In genomic region chr6:170307080-170307545, GRCh38 we compare ENCODE assay signal across 8 cellular contexts. TPM values are rescaled to one million over a fixed set of nuclear protein-coding genes. Genes with fewer than 3 reads are reported as not detected.
DNase-seq lines count a peak whose midpoint lies in the region; ATAC-seq and TF ChIP-seq lines count a peak whose summit lies in the region.

No MANE protein-coding gene starts in this region.

- CTCF ChIA-PET in Calu3 (lab: Charles Lee): no interaction called here

- peak overlapping the region; percentile 95 for H3K4me3 Mint-ChIP-seq in Calu3 (ENCODE audit: low read depth, unreplicated experiment)

- H3K9me3 ChIP-seq in Peyer's patch: no peaks in the 10 kb centered on the region
- H3K9me3 ChIP-seq in parathyroid adenoma (ENCODE audit: control insufficient read depth, low read length): no peaks in the 10 kb centered on the region

- H3K27ac Mint-ChIP-seq in Calu3 (ENCODE audit: unreplicated experiment): peak overlapping the region; percentile 95

- peaks cover 29% of the 10 kb centered on the region for H3K36me3 Mint-ChIP-seq in Calu3 (ENCODE audit: insufficient read depth, unreplicated experiment)

- H3K27me3 ChIP-seq in Peyer's patch: no peaks in the 10 kb centered on the region
- no peaks in the 10 kb centered on the region for H3K27me3 ChIP-seq in parathyroid adenoma (ENCODE audit: control insufficient read depth, insufficient read depth, low read length)

- peaks cover 7% of the 10 kb centered on the region for H3K9me3 Mint-ChIP-seq in Calu3 (ENCODE audit: low read depth, unreplicated experiment)

- no peak for DNase-seq in Calu3
- DNase-seq in Peyer's patch: no peak
- no peak for DNase-seq in epithelial cell of prostate (ENCODE audit: low read depth, low spot score)
- DNase-seq in foreskin melanocyte: no peak
- DNase-seq in sciatic nerve (ENCODE audit: low spot score): no peak

- H3K27ac ChIP-seq in Peyer's patch (peak overlapping the region; percentile 86 to 94 (median 92)), epithelial cell of prostate (peak overlapping the region; percentile 63), parathyroid adenoma (peak overlapping the region; percentile 75)

- BruUV-seq in Calu3 (replicated peaks; lab: Mats Ljungman, UMichigan): no TSS peak

- H3K27me3 Mint-ChIP-seq in Calu3 (ENCODE audit: unreplicated experiment): peaks cover 10% of the 10 kb centered on the region

- H3K4me3 ChIP-seq in Peyer's patch (peak overlapping the region; percentile 84 to 93 (median 90)), parathyroid adenoma (ENCODE audit: low read depth, low read length) (peak overlapping the region; percentile 91)

- no peak for TF ChIP-seq CTCF in Calu3 (IDR thresholded peaks at IDR 0.05; ENCODE audit: unreplicated experiment)
- no peak for TF ChIP-seq CTCF in Peyer's patch (IDR thresholded peaks at IDR 0.05)
- TF ChIP-seq CTCF in parathyroid adenoma (IDR thresholded peaks at IDR 0.05): no peak

- H2AFZ ChIP-seq in parathyroid adenoma: peak overlapping the region; percentile 89

- H3K36me3 ChIP-seq in Peyer's patch (no peaks in the 10 kb centered on the region), parathyroid adenoma (ENCODE audit: control insufficient read depth, insufficient read depth, low read length) (no peaks in the 10 kb centered on the region)

- peaks cover 47% of the 10 kb centered on the region for H3K79me2 ChIP-seq in parathyroid adenoma

- intact Hi-C loops in Calu3 (cut with micrococcal nuclease; ENCODE audit: unreplicated experiment) (no loop called here), sciatic nerve (cut with DNase I) (no loop called here)

- TF ChIP-seq POLR2A in Peyer's patch (IDR thresholded peaks at IDR 0.05): no peak

- no peak for ATAC-seq in GM18517 (IDR thresholded peaks at IDR 0.05; ENCODE audit: unreplicated experiment)
- ATAC-seq in GM18861 (IDR thresholded peaks at IDR 0.05; ENCODE audit: unreplicated experiment): no peak
- no peak for ATAC-seq in sciatic nerve

- H3K4me1 ChIP-seq in Peyer's patch: peaks cover 5 to 46% (median 10%) of the 10 kb centered on the region in 4 donors
- H3K4me1 ChIP-seq in parathyroid adenoma: peaks cover 7% of the 10 kb centered on the region

- H3K9ac ChIP-seq in parathyroid adenoma: peak overlapping the region; percentile 93

- H3K4me1 Mint-ChIP-seq in Calu3 (ENCODE audit: low read depth, unreplicated experiment): peaks cover 22% of the 10 kb centered on the region

- H3K4me2 ChIP-seq in parathyroid adenoma (ENCODE audit: low read length): peak overlapping the region; percentile 71

RNA-seq across cellular contexts. Expression of gene FAM120B, which starts 0.6 kb away (rescaled TPM):
- total RNA-seq in Calu3 (2022) (13.2 and 13.9 TPM in 2 replicates), Peyer's patch (10 to 100 TPM; 22.1 to 50.3 (median 38.1) TPM), sciatic nerve (36.5 TPM)

RNA-seq across cellular contexts. Expression of gene DLL1, which starts 16.2 kb away (rescaled TPM):
- 0.12 and 0.14 TPM in 2 replicates for total RNA-seq in Calu3 (2022)
- total RNA-seq in Peyer's patch: 10 to 100 TPM; 16.3 to 89.1 (median 32.3) TPM
- 15.4 TPM for total RNA-seq in sciatic nerve

Comparison
In these comparisons a context has a peak if more than half of its experiments do, and no peak if none do; other contexts are left out.
1. RNA of gene DLL1, which starts 16.2 kb away (total RNA-seq): 16.3 to 89.1 TPM in Peyer's patch and 15.4 TPM in sciatic nerve (single experiment); 0.12 to 0.14 TPM in Calu3; every median in the first group is over 10 times any median in the second.
2. Peak in every context shown above with its lines, with median percentiles within 50 percentile points of each other: H3K27ac ChIP-seq.